ENCODE assay signal across 23 cellular contexts in genomic region chr7:26598867-26599266, GRCh38.
DNase-seq lines count a peak whose midpoint lies in the region; ATAC-seq and TF ChIP-seq lines count a peak whose summit lies in the region.
"Had no signal": no experiment of that assay in that cellular context is flagged by ENCODE, and none has a peak within 500 bp of the region (broad histone marks: within the 10 kb centered on the region; RNA-seq: fewer than 3 reads in every experiment).

No MANE protein-coding gene starts in this region.

- H3K9me3 Mint-ChIP-seq in GM23338, result no peaks in the 10 kb centered on the region
- no peaks in the 10 kb centered on the region for H3K9me3 Mint-ChIP-seq in stimulated activated effector memory CD8-positive, alpha-beta T cell treated with anti-CD3 and anti-CD28 coated beads, Interleukin-12 subunit alpha, Interleukin-12 subunit beta, amount 100 ng/mL, for 72 hours
- H3K9me3 Mint-ChIP-seq: CD4-positive, alpha-beta memory T cell; CD8-positive, alpha-beta memory T cell had no signal

- intact Hi-C loops in left ventricle myocardium inferior (cut with micrococcal nuclease), result no loop called here

- H3K4me3 ChIP-seq in GM23338, result no peak overlapping the region
- H3K4me3 ChIP-seq in left ventricle myocardium inferior, result no peak overlapping the region
- H3K4me3 ChIP-seq: BLaER1, GM12878 had no signal

- H3K9me3 ChIP-seq in left ventricle myocardium inferior (replicated peaks), result no peaks in the 10 kb centered on the region
- H3K9me3 ChIP-seq: BE2C, BLaER1 had no signal

- DNase-seq in GM23338 (ENCODE audit: low spot score) (no peak), NCI-H2227 (lab: John Stamatoyannopoulos, UW; ENCODE audit: unreplicated experiment) (peak; percentile 81), SK-N-DZ (ENCODE audit: low spot score) (peak; percentile 55), left ventricle myocardium inferior (no peak)
- DNase-seq in stimulated activated effector memory CD8-positive, alpha-beta T cell treated with anti-CD3 and anti-CD28 coated beads, Interleukin-12 subunit alpha, Interleukin-12 subunit beta, amount 100 ng/mL, for 72 hours (ENCODE audit: low spot score in 2 of 2), result no peak
- DNase-seq: 8988T; ACHN; BE2C; C1 segment of cervical spinal cord; CD4-positive, alpha-beta memory T cell; CD4-positive, CD25-positive, alpha-beta regulatory T cell; CD8-positive, alpha-beta memory T cell; COR-L47; DMS 273 treated with DMSO at 0.1 percent for 48 hours; DMS153; DMS53; DMS79; DND-41; EL; GDM1 had no signal

- peaks cover 6% of the 10 kb centered on the region for H3K4me1 Mint-ChIP-seq in GM23338
- H3K4me1 Mint-ChIP-seq in stimulated activated effector memory CD8-positive, alpha-beta T cell treated with anti-CD3 and anti-CD28 coated beads, Interleukin-12 subunit alpha, Interleukin-12 subunit beta, amount 100 ng/mL, for 72 hours, result no peaks in the 10 kb centered on the region
- H3K4me1 Mint-ChIP-seq: CD4-positive, alpha-beta memory T cell; CD4-positive, CD25-positive, alpha-beta regulatory T cell; CD8-positive, alpha-beta memory T cell had no signal

- H3K27ac ChIP-seq in GM23338 (ENCODE audit: low read depth), result no peak overlapping the region
- no peak overlapping the region for H3K27ac ChIP-seq in left ventricle myocardium inferior (replicated peaks)
- H3K27ac ChIP-seq: BLaER1 had no signal

- H4K20me1 ChIP-seq in GM23338 (replicated peaks; ENCODE audit: insufficient read depth), result no peaks in the 10 kb centered on the region
- H4K20me1 ChIP-seq: BLaER1 had no signal

- H3K27ac Mint-ChIP-seq in GM23338, result no peak overlapping the region
- no peak overlapping the region for H3K27ac Mint-ChIP-seq in stimulated activated effector memory CD8-positive, alpha-beta T cell treated with anti-CD3 and anti-CD28 coated beads, Interleukin-12 subunit alpha, Interleukin-12 subunit beta, amount 100 ng/mL, for 72 hours
- H3K27ac Mint-ChIP-seq: CD14-positive monocyte; CD4-positive, alpha-beta memory T cell; CD4-positive, CD25-positive, alpha-beta regulatory T cell; CD8-positive, alpha-beta memory T cell had no signal

- TF ChIP-seq CTCF in GM23338 (conservative IDR thresholded peaks at IDR 0.05; ENCODE audit: low read depth in 2 of 2) (no peak), left ventricle myocardium inferior (IDR thresholded peaks at IDR 0.05; ENCODE audit: borderline replicate concordance) (no peak)

- no peaks in the 10 kb centered on the region for H3K79me2 ChIP-seq in GM23338 (replicated peaks; ENCODE audit: insufficient read depth)

- H3K27me3 Mint-ChIP-seq in GM23338 (ENCODE audit: insufficient read depth, low read depth, poor library complexity), result no peaks in the 10 kb centered on the region

- H3K27me3 ChIP-seq in GM23338 (ENCODE audit: insufficient read depth), result no peaks in the 10 kb centered on the region
- H3K27me3 ChIP-seq in left ventricle myocardium inferior (ENCODE audit: low read depth), result peaks cover 57% of the 10 kb centered on the region
- H3K27me3 ChIP-seq: BE2C, BLaER1 had no signal

- H3K36me3 ChIP-seq in GM23338 (ENCODE audit: insufficient read depth), result no peaks in the 10 kb centered on the region
- H3K36me3 ChIP-seq in left ventricle myocardium inferior, result no peaks in the 10 kb centered on the region
- H3K36me3 ChIP-seq: BE2C, BLaER1 had no signal

- H2AFZ ChIP-seq in GM23338, result peak overlapping the region; percentile 16; the same call in 1 of the 2 replicates

- H3K4me1 ChIP-seq in GM23338 (ENCODE audit: insufficient read depth) (no peaks in the 10 kb centered on the region), left ventricle myocardium inferior (no peaks in the 10 kb centered on the region)
- H3K4me1 ChIP-seq: BE2C, BLaER1 had no signal

- no peaks in the 10 kb centered on the region for H3K36me3 Mint-ChIP-seq in GM23338 (ENCODE audit: low read depth)
- H3K36me3 Mint-ChIP-seq in stimulated activated effector memory CD8-positive, alpha-beta T cell treated with anti-CD3 and anti-CD28 coated beads, Interleukin-12 subunit alpha, Interleukin-12 subunit beta, amount 100 ng/mL, for 72 hours, result no peaks in the 10 kb centered on the region
- H3K36me3 Mint-ChIP-seq: CD4-positive, alpha-beta memory T cell; CD4-positive, CD25-positive, alpha-beta regulatory T cell; CD8-positive, alpha-beta memory T cell had no signal

- H3K4me2 ChIP-seq in GM23338, result no peak overlapping the region
- H3K4me2 ChIP-seq: BLaER1 had no signal

- no peaks in the 10 kb centered on the region for H3K9me2 ChIP-seq in GM23338 (ENCODE audit: insufficient read depth)

- ATAC-seq in GM23338, result no peak
- ATAC-seq in stimulated activated effector memory CD8-positive, alpha-beta T cell treated with anti-CD3 and anti-CD28 coated beads, Interleukin-12 subunit alpha, Interleukin-12 subunit beta, amount 100 ng/mL, for 72 hours, result no peak
- ATAC-seq: GM12878 had no signal

- no peaks in the 10 kb centered on the region for H3F3A ChIP-seq in GM23338 (replicated peaks; ENCODE audit: low read depth)

- H3K4me3 Mint-ChIP-seq in GM23338, result no peak overlapping the region
- no peak overlapping the region for H3K4me3 Mint-ChIP-seq in stimulated activated effector memory CD8-positive, alpha-beta T cell treated with anti-CD3 and anti-CD28 coated beads, Interleukin-12 subunit alpha, Interleukin-12 subunit beta, amount 100 ng/mL, for 72 hours
- H3K4me3 Mint-ChIP-seq: CD14-positive monocyte; CD4-positive, alpha-beta memory T cell; CD4-positive, CD25-positive, alpha-beta regulatory T cell; CD8-positive, alpha-beta memory T cell had no signal

TF ChIP-seq in GM23338, 12 proteins besides CTCF, POLR2A, EP300 and RAD21:
- no peak for TF ChIP-seq CREB1 (CRISPR knock-in tag; IDR thresholded peaks at IDR 0.05; ENCODE audit: low read depth)
TF ChIP-seq in GM23338: peak in this region for 0.

Comparison
In these comparisons a context has a peak if more than half of its experiments do, and no peak if none do; other contexts are left out.
1. DNase-seq: peak in NCI-H2227 (single experiment) and SK-N-DZ (single experiment); none in GM23338 (single experiment), left ventricle myocardium inferior (single experiment) and stimulated activated effector memory CD8-positive, alpha-beta T cell treated with anti-CD3 and anti-CD28 coated beads, Interleukin-12 subunit alpha, Interleukin-12 subunit beta, amount 100 ng/mL, for 72 hours (0 of 2).